1 cellular context compared by ENCODE assay signal in genomic region chr17:46783031-46783593, GRCh38.
TF ChIP-seq lines count a peak whose summit lies in the region.

No MANE protein-coding gene starts in this region.

TF ChIP-seq in HepG2, 621 proteins besides CTCF, POLR2A, EP300 and RAD21 (continued from another document and continues in another):
- TF ChIP-seq IRF1 (CRISPR knock-in tag; IDR thresholded peaks at IDR 0.05; ENCODE audit: low read depth) (no peak), ZNF574 (CRISPR knock-in tag; IDR thresholded peaks at IDR 0.05) (peak; percentile 36; the same call in 1 of the 2 replicates), ZNF143 (CRISPR knock-in tag; IDR thresholded peaks at IDR 0.05) (no peak), ZNF230 (CRISPR knock-in tag; IDR thresholded peaks at IDR 0.05) (no peak), E2F5 (CRISPR knock-in tag; conservative IDR thresholded peaks at IDR 0.05) (no peak), ZFP62 (CRISPR knock-in tag; IDR thresholded peaks at IDR 0.05) (no peak), ZNF781 (CRISPR knock-in tag; IDR thresholded peaks at IDR 0.05; ENCODE audit: borderline replicate concordance, not compliant biosample characterization) (no peak), MBNL3 (CRISPR knock-in tag; conservative IDR thresholded peaks at IDR 0.05) (no peak), ERF (CRISPR knock-in tag; IDR thresholded peaks at IDR 0.05) (peak; percentile 58; the same call in 1 of the 2 replicates), ZBTB4 (CRISPR knock-in tag; IDR thresholded peaks at IDR 0.05; ENCODE audit: borderline replicate concordance) (no peak), THAP7 (CRISPR knock-in tag; IDR thresholded peaks at IDR 0.05) (no peak), MTA1 (CRISPR knock-in tag; IDR thresholded peaks at IDR 0.05; ENCODE audit: borderline replicate concordance) (no peak; the same call in 1 of the 2 replicates), PATZ1 (CRISPR knock-in tag; IDR thresholded peaks at IDR 0.05) (no peak), ZUFSP (CRISPR knock-in tag; IDR thresholded peaks at IDR 0.05; ENCODE audit: borderline replicate concordance) (no peak), ZC3H4 (CRISPR knock-in tag; IDR thresholded peaks at IDR 0.05; ENCODE audit: borderline replicate concordance) (no peak), ZBTB10 (CRISPR knock-in tag; IDR thresholded peaks at IDR 0.05; ENCODE audit: borderline replicate concordance) (no peak), FUBP1 (CRISPR knock-in tag; IDR thresholded peaks at IDR 0.05; ENCODE audit: borderline replicate concordance) (no peak), SRSF4 (IDR thresholded peaks at IDR 0.05; ENCODE audit: low read depth, low read length, poor library complexity, severe bottlenecking) (no peak), ARNT2 (CRISPR knock-in tag; IDR thresholded peaks at IDR 0.05; ENCODE audit: low read depth) (no peak), MZF1 (CRISPR knock-in tag; IDR thresholded peaks at IDR 0.05; ENCODE audit: borderline replicate concordance) (no peak), ZNF274 (CRISPR knock-in tag; IDR thresholded peaks at IDR 0.05) (no peak), ZNF296 (CRISPR knock-in tag; conservative IDR thresholded peaks at IDR 0.05) (no peak), ZNF256 (CRISPR knock-in tag; conservative IDR thresholded peaks at IDR 0.05) (no peak), ZNF142 (CRISPR knock-in tag; IDR thresholded peaks at IDR 0.05) (no peak), TFAP4 (IDR thresholded peaks at IDR 0.05; ENCODE audit: borderline replicate concordance, low read depth) (peak; percentile 19; the same call in 1 of the 2 replicates), CEBPB (IDR thresholded peaks at IDR 0.05; ENCODE audit: borderline replicate concordance, low read depth, low read length) (no peak), ZNF576 (CRISPR knock-in tag; IDR thresholded peaks at IDR 0.05) (no peak)
